ENCODE assay signal across 16 cellular contexts in genomic region chr2:121519732-121520640, GRCh38. TPM values are rescaled to one million over a fixed set of nuclear protein-coding genes. Genes with fewer than 3 reads are reported as not detected.
DNase-seq lines count a peak whose midpoint lies in the region; ATAC-seq and TF ChIP-seq lines count a peak whose summit lies in the region.
"Had no signal": no experiment of that assay in that cellular context is flagged by ENCODE, and none has a peak within 500 bp of the region (broad histone marks: within the 10 kb centered on the region; RNA-seq: fewer than 3 reads in every experiment).

No MANE protein-coding gene starts in this region.

- DNase-seq in SJSA1 (ENCODE audit: low read depth in 1 of 2, low spot score in 2 of 2) (no peak), left lung (no peak), superior temporal gyrus (ENCODE audit: extremely low spot score) (peak; percentile 94), NCI-H1105 treated with DMSO at 0.1 percent for 48 hours (lab: John Stamatoyannopoulos, UW) (no peak), immature natural killer cell (no peak)
- no peak for DNase-seq in effector memory CD8-positive, alpha-beta T cell
- DNase-seq: CD4-positive, CD25-positive, alpha-beta regulatory T cell; cortex of kidney; HCEC 1CT; NCI-H446; ovary; stimulated activated CD4-positive, alpha-beta T cell treated with anti-CD3 and anti-CD28 coated beads, Interleukin-4, amount 100 ng/mL, for 1 hour had no signal

- peaks cover 0 to 4% of the 10 kb centered on the region in 2 donors for H3K4me1 Mint-ChIP-seq in effector memory CD8-positive, alpha-beta T cell (ENCODE audit: low read depth in 2 of 2)
- peaks cover 0 to 34% of the 10 kb centered on the region in 2 donors for H3K4me1 Mint-ChIP-seq in immature natural killer cell

- ATAC-seq in effector memory CD8-positive, alpha-beta T cell (replicated peaks) = no peak
- ATAC-seq in left lung = peak; percentile 34
- ATAC-seq in GM18907 (IDR thresholded peaks at IDR 0.05; ENCODE audit: unreplicated experiment) = no peak

- peak overlapping the region; percentile 26 to 28 for H3K27ac Mint-ChIP-seq in effector memory CD8-positive, alpha-beta T cell
- H3K27ac Mint-ChIP-seq in immature natural killer cell = peak overlapping the region in 2 of 6 donors; percentile 5 to 49
- H3K27ac Mint-ChIP-seq: stimulated activated naive CD8-positive, alpha-beta T cell treated with anti-CD3 and anti-CD28 coated beads, Interleukin-15, Interleukin-2, amounts not matched to agents 100 ng/mL and 50 ng/mL, for 24 hours had no signal

- H3K4me1 ChIP-seq in SJSA1 (replicated peaks) (peaks cover 25% of the 10 kb centered on the region), left lung (no peaks in the 10 kb centered on the region)

- H3K36me3 ChIP-seq in SJSA1 = peaks cover 46% of the 10 kb centered on the region
- peaks cover 0 to 83% of the 10 kb centered on the region in 2 donors for H3K36me3 ChIP-seq in left lung
- H3K36me3 ChIP-seq: ovary had no signal

- H3K9me3 ChIP-seq in SJSA1 (replicated peaks) (no peaks in the 10 kb centered on the region), left lung (no peaks in the 10 kb centered on the region)
- H3K9me3 ChIP-seq: ovary had no signal

- no peaks in the 10 kb centered on the region for H3K27me3 Mint-ChIP-seq in effector memory CD8-positive, alpha-beta T cell
- peaks cover 0 to 5% (median 0%) of the 10 kb centered on the region in 3 donors for H3K27me3 Mint-ChIP-seq in immature natural killer cell (ENCODE audit: low read depth in 3 of 3)
- H3K27me3 Mint-ChIP-seq: CD4-positive, CD25-positive, alpha-beta regulatory T cell; stimulated activated naive CD8-positive, alpha-beta T cell treated with anti-CD3 and anti-CD28 coated beads, Interleukin-15, Interleukin-2, amounts not matched to agents 100 ng/mL and 50 ng/mL, for 24 hours had no signal

- H3K4me3 Mint-ChIP-seq in effector memory CD8-positive, alpha-beta T cell = no peak overlapping the region
- no peak overlapping the region for H3K4me3 Mint-ChIP-seq in immature natural killer cell
- H3K4me3 Mint-ChIP-seq: stimulated activated naive CD8-positive, alpha-beta T cell treated with anti-CD3 and anti-CD28 coated beads, Interleukin-15, Interleukin-2, amounts not matched to agents 100 ng/mL and 50 ng/mL, for 24 hours had no signal

- H3K9me3 Mint-ChIP-seq in effector memory CD8-positive, alpha-beta T cell = no peaks in the 10 kb centered on the region
- no peaks in the 10 kb centered on the region for H3K9me3 Mint-ChIP-seq in immature natural killer cell
- H3K9me3 Mint-ChIP-seq: activated naive CD4-positive, alpha-beta T cell treated with anti-CD3 and anti-CD28 coated beads, Interleukin-2, amount 50 U/mL, for 72 hours; CD4-positive, CD25-positive, alpha-beta regulatory T cell; stimulated activated naive CD8-positive, alpha-beta T cell treated with anti-CD3 and anti-CD28 coated beads, Interleukin-15, Interleukin-2, amounts not matched to agents 100 ng/mL and 50 ng/mL, for 24 hours had no signal

- no peak overlapping the region for H3K4me3 ChIP-seq in SJSA1
- no peak overlapping the region for H3K4me3 ChIP-seq in left lung
- H3K4me3 ChIP-seq: lung, ovary had no signal

- no peak for TF ChIP-seq CTCF in left lung (IDR thresholded peaks at IDR 0.05)

- H3K36me3 Mint-ChIP-seq in effector memory CD8-positive, alpha-beta T cell (ENCODE audit: insufficient read depth) = peaks cover 48% of the 10 kb centered on the region
- H3K36me3 Mint-ChIP-seq in immature natural killer cell = peaks cover 12 to 28% (median 19%) of the 10 kb centered on the region in 3 donors

- H3K27ac ChIP-seq in SJSA1 (peak overlapping the region; percentile 79), left lung (no peak overlapping the region)
- H3K27ac ChIP-seq: ovary had no signal

- H3K27me3 ChIP-seq in SJSA1 (replicated peaks) = no peaks in the 10 kb centered on the region
- no peaks in the 10 kb centered on the region for H3K27me3 ChIP-seq in left lung
- H3K27me3 ChIP-seq: ovary had no signal

- intact Hi-C loops in left lung (cut with DNase I) = no loop called here

RNA-seq across cellular contexts. Expression of gene RNU4ATAC, which starts 10.7 kb away (rescaled TPM):
- not detected in 2 replicates for total RNA-seq in SJSA1 (2014; rRNA removed; shearing (Covaris generic))
- total RNA-seq in left lung = not detected
- not detected for polyA plus RNA-seq in immature natural killer cell
- total RNA-seq: activated naive CD4-positive, alpha-beta T cell treated with anti-CD3 and anti-CD28 coated beads, Interleukin-2, amount 50 U/mL, for 72 hours; CD4-positive, CD25-positive, alpha-beta regulatory T cell; lung; ovary had no signal
- polyA plus RNA-seq: CD4-positive, CD25-positive, alpha-beta regulatory T cell; lung; ovary had no signal
